Comparison of ENCODE assay signal across 1 cellular context in the genomic region with DNA sequence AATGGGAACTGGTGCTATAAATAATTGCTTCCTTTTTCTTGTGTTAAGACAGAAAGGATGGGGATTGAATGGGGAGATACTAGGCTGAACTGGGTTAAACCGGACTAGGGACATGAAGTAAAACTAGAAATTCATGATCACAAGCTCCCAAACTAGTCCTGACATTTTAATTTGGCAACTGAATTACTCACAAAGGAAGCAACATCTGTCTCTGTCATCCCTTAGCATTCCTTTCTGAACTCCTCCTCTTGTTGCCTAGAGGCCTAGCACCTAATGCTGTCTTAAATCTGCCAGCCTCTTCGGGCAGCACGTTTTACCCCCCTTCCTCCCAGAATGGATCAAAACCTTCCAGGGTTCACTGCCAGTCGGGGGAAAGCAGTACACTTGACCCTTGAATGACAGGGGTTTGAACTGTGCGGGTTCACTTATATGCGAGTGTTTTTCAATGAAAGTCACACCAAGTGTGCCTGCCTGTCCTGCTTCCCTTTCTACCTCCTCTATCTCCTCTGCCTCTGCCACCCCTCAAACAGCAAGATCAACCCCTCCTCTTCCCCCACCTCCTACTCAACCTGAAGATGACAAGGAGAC.
TF ChIP-seq lines count a peak whose summit lies in the region.

No MANE protein-coding gene starts in this region.

TF ChIP-seq in WTC11, 78 proteins besides CTCF, POLR2A, EP300 and RAD21 (continued from another document):
- TF ChIP-seq, protein P1, sequence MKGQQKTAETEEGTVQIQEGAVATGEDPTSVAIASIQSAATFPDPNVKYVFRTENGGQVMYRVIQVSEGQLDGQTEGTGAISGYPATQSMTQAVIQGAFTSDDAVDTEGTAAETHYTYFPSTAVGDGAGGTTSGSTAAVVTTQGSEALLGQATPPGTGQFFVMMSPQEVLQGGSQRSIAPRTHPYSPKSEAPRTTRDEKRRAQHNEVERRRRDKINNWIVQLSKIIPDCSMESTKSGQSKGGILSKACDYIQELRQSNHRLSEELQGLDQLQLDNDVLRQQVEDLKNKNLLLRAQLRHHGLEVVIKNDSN (CRISPR knock-in tag; IDR thresholded peaks at IDR 0.05) = no peak
- TF ChIP-seq, protein P2, sequence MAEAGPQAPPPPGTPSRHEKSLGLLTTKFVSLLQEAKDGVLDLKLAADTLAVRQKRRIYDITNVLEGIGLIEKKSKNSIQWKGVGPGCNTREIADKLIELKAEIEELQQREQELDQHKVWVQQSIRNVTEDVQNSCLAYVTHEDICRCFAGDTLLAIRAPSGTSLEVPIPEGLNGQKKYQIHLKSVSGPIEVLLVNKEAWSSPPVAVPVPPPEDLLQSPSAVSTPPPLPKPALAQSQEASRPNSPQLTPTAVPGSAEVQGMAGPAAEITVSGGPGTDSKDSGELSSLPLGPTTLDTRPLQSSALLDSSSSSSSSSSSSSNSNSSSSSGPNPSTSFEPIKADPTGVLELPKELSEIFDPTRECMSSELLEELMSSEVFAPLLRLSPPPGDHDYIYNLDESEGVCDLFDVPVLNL (CRISPR knock-in tag; IDR thresholded peaks at IDR 0.05; ENCODE audit: borderline replicate concordance, low read depth) = no peak
- no peak for TF ChIP-seq GRHL2 (CRISPR knock-in tag; IDR thresholded peaks at IDR 0.05; ENCODE audit: insufficient replicate concordance, severe bottlenecking)
- TF ChIP-seq, protein P3, sequence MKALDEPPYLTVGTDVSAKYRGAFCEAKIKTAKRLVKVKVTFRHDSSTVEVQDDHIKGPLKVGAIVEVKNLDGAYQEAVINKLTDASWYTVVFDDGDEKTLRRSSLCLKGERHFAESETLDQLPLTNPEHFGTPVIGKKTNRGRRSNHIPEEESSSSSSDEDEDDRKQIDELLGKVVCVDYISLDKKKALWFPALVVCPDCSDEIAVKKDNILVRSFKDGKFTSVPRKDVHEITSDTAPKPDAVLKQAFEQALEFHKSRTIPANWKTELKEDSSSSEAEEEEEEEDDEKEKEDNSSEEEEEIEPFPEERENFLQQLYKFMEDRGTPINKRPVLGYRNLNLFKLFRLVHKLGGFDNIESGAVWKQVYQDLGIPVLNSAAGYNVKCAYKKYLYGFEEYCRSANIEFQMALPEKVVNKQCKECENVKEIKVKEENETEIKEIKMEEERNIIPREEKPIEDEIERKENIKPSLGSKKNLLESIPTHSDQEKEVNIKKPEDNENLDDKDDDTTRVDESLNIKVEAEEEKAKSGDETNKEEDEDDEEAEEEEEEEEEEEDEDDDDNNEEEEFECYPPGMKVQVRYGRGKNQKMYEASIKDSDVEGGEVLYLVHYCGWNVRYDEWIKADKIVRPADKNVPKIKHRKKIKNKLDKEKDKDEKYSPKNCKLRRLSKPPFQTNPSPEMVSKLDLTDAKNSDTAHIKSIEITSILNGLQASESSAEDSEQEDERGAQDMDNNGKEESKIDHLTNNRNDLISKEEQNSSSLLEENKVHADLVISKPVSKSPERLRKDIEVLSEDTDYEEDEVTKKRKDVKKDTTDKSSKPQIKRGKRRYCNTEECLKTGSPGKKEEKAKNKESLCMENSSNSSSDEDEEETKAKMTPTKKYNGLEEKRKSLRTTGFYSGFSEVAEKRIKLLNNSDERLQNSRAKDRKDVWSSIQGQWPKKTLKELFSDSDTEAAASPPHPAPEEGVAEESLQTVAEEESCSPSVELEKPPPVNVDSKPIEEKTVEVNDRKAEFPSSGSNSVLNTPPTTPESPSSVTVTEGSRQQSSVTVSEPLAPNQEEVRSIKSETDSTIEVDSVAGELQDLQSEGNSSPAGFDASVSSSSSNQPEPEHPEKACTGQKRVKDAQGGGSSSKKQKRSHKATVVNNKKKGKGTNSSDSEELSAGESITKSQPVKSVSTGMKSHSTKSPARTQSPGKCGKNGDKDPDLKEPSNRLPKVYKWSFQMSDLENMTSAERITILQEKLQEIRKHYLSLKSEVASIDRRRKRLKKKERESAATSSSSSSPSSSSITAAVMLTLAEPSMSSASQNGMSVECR (CRISPR knock-in tag; IDR thresholded peaks at IDR 0.05; ENCODE audit: borderline replicate concordance) = no peak
- TF ChIP-seq, protein P4, sequence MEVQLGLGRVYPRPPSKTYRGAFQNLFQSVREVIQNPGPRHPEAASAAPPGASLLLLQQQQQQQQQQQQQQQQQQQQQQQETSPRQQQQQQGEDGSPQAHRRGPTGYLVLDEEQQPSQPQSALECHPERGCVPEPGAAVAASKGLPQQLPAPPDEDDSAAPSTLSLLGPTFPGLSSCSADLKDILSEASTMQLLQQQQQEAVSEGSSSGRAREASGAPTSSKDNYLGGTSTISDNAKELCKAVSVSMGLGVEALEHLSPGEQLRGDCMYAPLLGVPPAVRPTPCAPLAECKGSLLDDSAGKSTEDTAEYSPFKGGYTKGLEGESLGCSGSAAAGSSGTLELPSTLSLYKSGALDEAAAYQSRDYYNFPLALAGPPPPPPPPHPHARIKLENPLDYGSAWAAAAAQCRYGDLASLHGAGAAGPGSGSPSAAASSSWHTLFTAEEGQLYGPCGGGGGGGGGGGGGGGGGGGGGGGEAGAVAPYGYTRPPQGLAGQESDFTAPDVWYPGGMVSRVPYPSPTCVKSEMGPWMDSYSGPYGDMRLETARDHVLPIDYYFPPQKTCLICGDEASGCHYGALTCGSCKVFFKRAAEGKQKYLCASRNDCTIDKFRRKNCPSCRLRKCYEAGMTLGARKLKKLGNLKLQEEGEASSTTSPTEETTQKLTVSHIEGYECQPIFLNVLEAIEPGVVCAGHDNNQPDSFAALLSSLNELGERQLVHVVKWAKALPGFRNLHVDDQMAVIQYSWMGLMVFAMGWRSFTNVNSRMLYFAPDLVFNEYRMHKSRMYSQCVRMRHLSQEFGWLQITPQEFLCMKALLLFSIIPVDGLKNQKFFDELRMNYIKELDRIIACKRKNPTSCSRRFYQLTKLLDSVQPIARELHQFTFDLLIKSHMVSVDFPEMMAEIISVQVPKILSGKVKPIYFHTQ (CRISPR knock-in tag; IDR thresholded peaks at IDR 0.05) = no peak
- no peak for TF ChIP-seq ZNF396 (CRISPR knock-in tag; IDR thresholded peaks at IDR 0.05; ENCODE audit: borderline replicate concordance)
- TF ChIP-seq RELA (CRISPR knock-in tag; IDR thresholded peaks at IDR 0.05; ENCODE audit: borderline replicate concordance) = no peak
- no peak for TF ChIP-seq FOXP1 (CRISPR knock-in tag; IDR thresholded peaks at IDR 0.05; ENCODE audit: borderline replicate concordance)
- TF ChIP-seq, protein P5, sequence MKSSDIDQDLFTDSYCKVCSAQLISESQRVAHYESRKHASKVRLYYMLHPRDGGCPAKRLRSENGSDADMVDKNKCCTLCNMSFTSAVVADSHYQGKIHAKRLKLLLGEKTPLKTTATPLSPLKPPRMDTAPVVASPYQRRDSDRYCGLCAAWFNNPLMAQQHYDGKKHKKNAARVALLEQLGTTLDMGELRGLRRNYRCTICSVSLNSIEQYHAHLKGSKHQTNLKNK (CRISPR knock-in tag; IDR thresholded peaks at IDR 0.05) = no peak
- no peak for TF ChIP-seq ZNF263 (CRISPR knock-in tag; IDR thresholded peaks at IDR 0.05; ENCODE audit: low read depth)
- TF ChIP-seq, protein P6, sequence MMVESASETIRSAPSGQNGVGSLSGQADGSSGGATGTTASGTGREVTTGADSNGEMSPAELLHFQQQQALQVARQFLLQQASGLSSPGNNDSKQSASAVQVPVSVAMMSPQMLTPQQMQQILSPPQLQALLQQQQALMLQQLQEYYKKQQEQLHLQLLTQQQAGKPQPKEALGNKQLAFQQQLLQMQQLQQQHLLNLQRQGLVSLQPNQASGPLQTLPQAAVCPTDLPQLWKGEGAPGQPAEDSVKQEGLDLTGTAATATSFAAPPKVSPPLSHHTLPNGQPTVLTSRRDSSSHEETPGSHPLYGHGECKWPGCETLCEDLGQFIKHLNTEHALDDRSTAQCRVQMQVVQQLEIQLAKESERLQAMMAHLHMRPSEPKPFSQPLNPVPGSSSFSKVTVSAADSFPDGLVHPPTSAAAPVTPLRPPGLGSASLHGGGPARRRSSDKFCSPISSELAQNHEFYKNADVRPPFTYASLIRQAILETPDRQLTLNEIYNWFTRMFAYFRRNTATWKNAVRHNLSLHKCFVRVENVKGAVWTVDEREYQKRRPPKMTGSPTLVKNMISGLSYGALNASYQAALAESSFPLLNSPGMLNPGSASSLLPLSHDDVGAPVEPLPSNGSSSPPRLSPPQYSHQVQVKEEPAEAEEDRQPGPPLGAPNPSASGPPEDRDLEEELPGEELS (CRISPR knock-in tag; IDR thresholded peaks at IDR 0.05) = no peak
- TF ChIP-seq, protein P7, sequence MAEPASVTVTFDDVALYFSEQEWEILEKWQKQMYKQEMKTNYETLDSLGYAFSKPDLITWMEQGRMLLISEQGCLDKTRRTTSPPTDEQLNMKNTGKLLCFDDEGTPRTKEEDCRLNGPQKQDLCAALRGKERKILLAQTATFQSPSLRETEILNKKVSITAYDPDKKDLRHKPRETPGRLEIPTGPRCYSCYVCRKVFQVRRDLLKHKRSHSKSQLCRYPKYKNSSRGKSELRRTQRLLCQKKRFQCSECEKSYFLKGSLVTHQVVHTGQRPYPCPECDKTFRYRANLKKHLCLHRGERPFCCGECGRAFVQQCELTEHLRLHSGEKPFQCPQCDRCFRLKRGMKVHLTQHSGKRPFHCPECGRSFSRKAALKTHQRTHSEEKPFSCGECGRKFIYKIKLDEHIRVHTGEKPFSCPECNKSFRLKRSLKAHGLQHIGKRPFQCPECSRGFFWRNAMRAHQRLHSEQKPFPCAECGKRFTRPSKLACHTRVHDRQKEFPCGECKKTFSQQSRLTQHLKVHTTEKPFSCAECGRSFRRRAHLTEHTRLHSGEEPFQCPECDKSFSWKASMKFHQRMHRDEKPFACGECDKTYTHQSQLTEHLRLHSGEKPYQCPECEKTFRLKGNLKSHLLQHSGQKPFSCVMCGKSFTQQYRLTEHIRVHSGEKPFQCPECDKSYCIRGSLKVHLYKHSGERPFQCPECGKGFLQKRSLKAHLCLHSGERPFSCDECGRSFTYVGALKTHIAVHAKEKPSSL (CRISPR knock-in tag; conservative IDR thresholded peaks at IDR 0.05) = no peak
- no peak for TF ChIP-seq GABPB1 (CRISPR knock-in tag; IDR thresholded peaks at IDR 0.05)
